Comparison of ENCODE assay signal across 22 cellular contexts in genomic region chr2:13605266-13605665, GRCh38.
"Had no signal": no experiment of that assay in that cellular context is flagged by ENCODE, and none has a peak within 500 bp of the region (broad histone marks: within the 10 kb centered on the region; RNA-seq: fewer than 3 reads in every experiment).

No MANE protein-coding gene starts in this region.

- H3K27ac ChIP-seq: coronary artery, neural progenitor cell, prostate gland, right atrium auricular region, suprapubic skin, transverse colon, uterus had no signal

- H3K4me1 ChIP-seq: neural progenitor cell, prostate gland, right atrium auricular region, suprapubic skin, transverse colon, uterus had no signal

- H3K36me3 ChIP-seq: neural progenitor cell, prostate gland, right atrium auricular region, suprapubic skin, transverse colon, uterus had no signal

- H3K4me2 ChIP-seq: neural progenitor cell, smooth muscle cell had no signal

- H3K9ac ChIP-seq: neural progenitor cell had no signal

- H3K4me3 ChIP-seq: coronary artery, neural progenitor cell, prostate gland, right atrium auricular region, smooth muscle cell, suprapubic skin, transverse colon, uterus had no signal

- DNase-seq: activated B cell treated with CpG ODN at 0.5 μM for 24 hours; activated CD4-positive, alpha-beta T cell treated with anti-CD3 and anti-CD28 coated beads, Interleukin-2, amount 10 ng/mL, durations not matched to agents 24 days and 14 days; activated CD8-positive, alpha-beta T cell treated with anti-CD3 and anti-CD28 coated beads for 36 hours; activated effector memory CD4-positive, alpha-beta T cell treated with Interleukin-2 at 50 U/mL for 16 hours; activated naive CD4-positive, alpha-beta T cell treated with anti-CD3 and anti-CD28 coated beads, Interleukin-2, amount 10 ng/mL, durations not matched to agents 7 days and 5 days; activated naive CD8-positive, alpha-beta T cell treated with anti-CD3 and anti-CD28 coated beads, Interleukin-2, amount 50 U/mL, for 24 hours; activated T-cell treated with anti-CD3 and anti-CD28 coated beads, Interleukin-2, amount 50 U/mL, for 4 hours; aorta; erythroblast; immature natural killer cell; naive thymus-derived CD4-positive, alpha-beta T cell; stimulated activated CD4-positive, alpha-beta T cell treated with anti-CD3 and anti-CD28 coated beads, Interleukin-4, amount 100 ng/mL, for 1 hour; stimulated activated naive CD8-positive, alpha-beta T cell treated with anti-CD3 and anti-CD28 coated beads, Interleukin-15, amount 100 ng/mL, for 72 hours; transverse colon; uterus had no signal

- H3K27me3 ChIP-seq: neural progenitor cell, right atrium auricular region, suprapubic skin, transverse colon, uterus had no signal

- H3K9me3 ChIP-seq: prostate gland, right atrium auricular region, suprapubic skin, transverse colon, uterus had no signal

- H2AFZ ChIP-seq: neural progenitor cell had no signal

- FAIRE-seq: endometrium had no signal
